19 cellular contexts compared by ENCODE assay signal in genomic region chr16:57392694-57393093, GRCh38. TPM values are rescaled to one million over a fixed set of nuclear protein-coding genes. Genes with fewer than 3 reads are reported as not detected.
A peak's percentile ranks its signal among the peaks of the same experiment; 100 is the strongest.
DNase-seq lines count a peak whose midpoint lies in the region; ATAC-seq, FAIRE-seq and TF ChIP-seq lines count a peak whose summit lies in the region.
"Had no signal": no experiment of that assay in that cellular context is flagged by ENCODE, and none has a peak within 500 bp of the region (broad histone marks: within the 10 kb centered on the region; RNA-seq: fewer than 3 reads in every experiment).

No MANE protein-coding gene starts in this region.

- ATAC-seq in pancreas (peak; percentile 28 to 83 (median 72)), HG02763 (IDR thresholded peaks at IDR 0.05; ENCODE audit: unreplicated experiment) (no peak), HepG2 (no peak), GM21423 (IDR thresholded peaks at IDR 0.05; ENCODE audit: unreplicated experiment) (no peak), HG02973 (IDR thresholded peaks at IDR 0.05; ENCODE audit: unreplicated experiment) (no peak)

- in situ Hi-C loops in HepG2 (cut with HindIII; ENCODE audit: extremely low pct_ligation_motif_present, low pct_unique_long_range_greater_than_20kb): no loop called here

- WGBS in pancreas, 2 donors: 40 to 44% methylated on average over 1 of the region's 1 CpG
- 0% methylated on average over 1 of the region's 1 CpG for WGBS in HepG2 (ENCODE audit: low lambda C conversion rate)

- H3K9me3 ChIP-seq in pancreas: no peaks in the 10 kb centered on the region
- no peaks in the 10 kb centered on the region for H3K9me3 ChIP-seq in HepG2 (ENCODE audit: low read length)
- H3K9me3 ChIP-seq: HAP-1 had no signal

- no peak for TF ChIP-seq CTCF in LNCaP clone FGC (IDR thresholded peaks at IDR 0.05; ENCODE audit: control insufficient read depth, extremely low read depth, insufficient read depth)
- no peak for TF ChIP-seq CTCF in pancreas (IDR thresholded peaks at IDR 0.05)
- TF ChIP-seq CTCF in HepG2 (CRISPR knock-in tag; IDR thresholded peaks at IDR 0.05): no peak

- TF ChIP-seq POLR2A in HepG2 (IDR thresholded peaks at IDR 0.05; ENCODE audit: insufficient read depth in 1 of 2, low read depth in 2 of 2, low read length in 2 of 2): no peak

- H2AFZ ChIP-seq in HepG2 (ENCODE audit: low read length): no peak overlapping the region

- H3K4me2 ChIP-seq in HepG2 (ENCODE audit: low read depth, low read length): no peak overlapping the region
- H3K4me2 ChIP-seq: KMS-11 had no signal

- FAIRE-seq in pancreas (lab: Jason Lieb, UNC) (no peak), HepG2 (lab: Jason Lieb, UNC) (no peak)
- FAIRE-seq: RCC 7860 had no signal

- TF ChIP-seq RAD21 in HepG2 (CRISPR knock-in tag; IDR thresholded peaks at IDR 0.05): no peak

- TF ChIP-seq EP300 in HepG2 (IDR thresholded peaks at IDR 0.05; ENCODE audit: low read depth in 2 of 2, low read length in 2 of 2): no peak
- TF ChIP-seq EP300 in HepG2 (CRISPR knock-in tag; IDR thresholded peaks at IDR 0.05; ENCODE audit: borderline replicate concordance): no peak

- peak overlapping the region; percentile 45 for H3K27ac ChIP-seq in epithelial cell of prostate
- peak overlapping the region in 2 of 4 donors; percentile 62 to 67 for H3K27ac ChIP-seq in pancreas
- H3K27ac ChIP-seq in HepG2 (ENCODE audit: extremely low read length, insufficient read depth, low read length): no peak overlapping the region
- H3K27ac ChIP-seq: HL-60, KMS-11 had no signal

- intact Hi-C loops in pancreas (cut with DNase I): no loop called here
- intact Hi-C loops in HepG2 (cut with micrococcal nuclease; ENCODE audit: unreplicated experiment): no loop called here

- DNase-seq in COLO668 (lab: John Stamatoyannopoulos, UW; ENCODE audit: unreplicated experiment): peak; percentile 11
- peak; percentile 32 for DNase-seq in LNCaP clone FGC (ENCODE audit: low read depth)
- peak; percentile 52 for DNase-seq in epithelial cell of prostate (ENCODE audit: low read depth, low spot score)
- no peak for DNase-seq in pancreas
- no peak for DNase-seq in HepG2 (ENCODE audit: low spot score)
- DNase-seq: CD4-positive, alpha-beta T cell; MM.1S; NCI-H1105 treated with DMSO at 0.1 percent for 48 hours; NCI-H187; NCI-H446 treated with DMSO at 0.1 percent for 48 hours; SHP77 treated with DMSO at 0.1 percent for 48 hours had no signal

- no peak overlapping the region for H3K9ac ChIP-seq in HepG2 (ENCODE audit: insufficient read depth, low read depth, low read length)
- H3K9ac ChIP-seq: KMS-11 had no signal

- no peaks in the 10 kb centered on the region for H3K27me3 ChIP-seq in pancreas
- peaks cover 4 to 12% of the 10 kb centered on the region in 2 experiments; a peak in 4 of 5 replicates for H3K27me3 ChIP-seq in HepG2 (ENCODE audit: control insufficient read depth in 1 of 2, insufficient read depth in 2 of 2, low read length in 2 of 2)

- no peaks in the 10 kb centered on the region for H4K20me1 ChIP-seq in HepG2 (ENCODE audit: insufficient read depth, low read length)

- CTCF ChIA-PET in HepG2 (lab: Yijun Ruan, JAX; ENCODE audit: low intra/inter-chr PET ratio, low total read pairs): no interaction called here

- BruUV-seq in HepG2 (replicated peaks; lab: Mats Ljungman, UMichigan): no TSS peak

- POLR2A ChIA-PET in HepG2 (lab: Yijun Ruan, JAX): interaction anchor here (3.0 kb wide), 1 partner anchor 20 kb away, joined by 9 read pairs; the partner anchor contains the start of gene CX3CL1

- H3K36me3 ChIP-seq in pancreas: no peaks in the 10 kb centered on the region
- no peaks in the 10 kb centered on the region for H3K36me3 ChIP-seq in HepG2 (replicated peaks in 1 of 2; ENCODE audit: control insufficient read depth in 1 of 2, insufficient read depth in 2 of 2, low read length in 2 of 2)
- H3K36me3 ChIP-seq: HAP-1 had no signal

- H3K4me3 ChIP-seq in LNCaP clone FGC (ENCODE audit: low read depth, low read length): no peak overlapping the region
- H3K4me3 ChIP-seq in pancreas: no peak overlapping the region
- no peak overlapping the region for H3K4me3 ChIP-seq in HepG2 (replicated peaks in 1 of 3; ENCODE audit: insufficient read depth in 1 of 3, low read depth in 2 of 3, low read length in 3 of 3)
- H3K4me3 ChIP-seq: HAP-1 had no signal

- H3K79me2 ChIP-seq in HepG2 (ENCODE audit: insufficient read depth, low read length): no peaks in the 10 kb centered on the region

- H3K4me1 ChIP-seq in pancreas: peaks cover 0 to 2% (median 0%) of the 10 kb centered on the region in 3 donors
- H3K4me1 ChIP-seq in HepG2 (ENCODE audit: insufficient read depth, low read length): peaks cover 16% of the 10 kb centered on the region; the same call in 1 of the 2 replicates
- H3K4me1 ChIP-seq: HAP-1 had no signal

RNA-seq across cellular contexts. Expression of gene CCL17, which starts 11.9 kb away (rescaled TPM):
- 1 to 10 TPM in 1 of 6 donors, not detected in 5; 1.1 TPM for total RNA-seq in pancreas
- not detected for polyA plus RNA-seq in pancreas
- not detected in 2 replicates for total RNA-seq in HepG2 (2016; rRNA removed; fragmentation: Illumina TruSeq; extraction: Trizol)
- not detected in 2 replicates for total RNA-seq in HepG2 (2016; cell fraction: cytosol; rRNA removed; fragmentation: Illumina TruSeq; extraction: Trizol; ENCODE audit: low read depth)
- not detected in 2 replicates for total RNA-seq in HepG2 (2016; cell fraction: insoluble cytoplasmic fraction; rRNA removed; fragmentation: Illumina TruSeq; extraction: Trizol)
- total RNA-seq in HepG2 (2016; cell fraction: membrane; rRNA removed; fragmentation: Illumina TruSeq; extraction: Trizol): not detected in 2 replicates
- total RNA-seq in HepG2 (2016; cell fraction: nucleus; rRNA removed; fragmentation: Illumina TruSeq; extraction: Trizol): not detected in 2 replicates
- polyA plus RNA-seq in HepG2 (2011; rRNA removed): not detected in 2 replicates
- polyA plus RNA-seq in HepG2 (2011; cell fraction: cytosol; rRNA removed): not detected in 2 replicates
- not detected in 2 replicates for polyA plus RNA-seq in HepG2 (2011; cell fraction: nucleus; rRNA removed)
- polyA plus RNA-seq in HepG2 (2012): not detected in 2 replicates
- not detected in 2 replicates for polyA plus RNA-seq in HepG2 (2016; cell fraction: cytosol; fragmentation: Illumina TruSeq; extraction: Trizol; ENCODE audit: low read depth)
- polyA plus RNA-seq in HepG2 (2016; cell fraction: insoluble cytoplasmic fraction; fragmentation: Illumina TruSeq; extraction: Trizol; ENCODE audit: low read depth): not detected in 2 replicates
- not detected in 2 replicates for polyA plus RNA-seq in HepG2 (2016; cell fraction: membrane; fragmentation: Illumina TruSeq; extraction: Trizol; ENCODE audit: low read depth)
- polyA plus RNA-seq in HepG2 (2016; cell fraction: nucleus; fragmentation: Illumina TruSeq; extraction: Trizol; ENCODE audit: insufficient read depth, low read depth): not detected in 2 replicates
- not detected in 2 replicates for polyA minus RNA-seq in HepG2 (2011; rRNA and poly(A)+ RNA removed; ENCODE audit: low replicate concordance)
- polyA minus RNA-seq in HepG2 (2011; cell fraction: cytosol; rRNA and poly(A)+ RNA removed): not detected in 2 replicates
- not detected in 2 replicates for polyA minus RNA-seq in HepG2 (2011; cell fraction: nucleus; rRNA and poly(A)+ RNA removed)
- total RNA-seq: A673; CD4-positive, alpha-beta T cell had no signal

RNA-seq across cellular contexts. Expression of gene CX3CL1, which starts 20.4 kb away (rescaled TPM):
- total RNA-seq in pancreas (10 to 100 TPM in 2 of 6 donors, 1 to 10 TPM in 4; 4.6 to 21.3 (median 6.0) TPM), HepG2 (2016; rRNA removed; fragmentation: Illumina TruSeq; extraction: Trizol) (23.4 and 57.3 TPM in 2 replicates)
- polyA plus RNA-seq in pancreas (10 to 100 TPM in 1 of 2 donors, 1 to 10 TPM in 1; 8.7 to 19.0 TPM), HepG2 (2011; rRNA removed) (60.8 and 96.8 TPM in 2 replicates)
- 7.3 and 8.2 TPM in 2 replicates for total RNA-seq in HepG2 (2016; cell fraction: cytosol; rRNA removed; fragmentation: Illumina TruSeq; extraction: Trizol; ENCODE audit: low read depth)
- 21.6 and 59.9 TPM in 2 replicates for total RNA-seq in HepG2 (2016; cell fraction: insoluble cytoplasmic fraction; rRNA removed; fragmentation: Illumina TruSeq; extraction: Trizol)
- 22.2 and 22.7 TPM in 2 replicates for total RNA-seq in HepG2 (2016; cell fraction: membrane; rRNA removed; fragmentation: Illumina TruSeq; extraction: Trizol)
- total RNA-seq in HepG2 (2016; cell fraction: nucleus; rRNA removed; fragmentation: Illumina TruSeq; extraction: Trizol): 62.3 and 70.4 TPM in 2 replicates
- polyA plus RNA-seq in HepG2 (2011; cell fraction: cytosol; rRNA removed): 56.4 and 56.5 TPM in 2 replicates
- 79.9 and 86.1 TPM in 2 replicates for polyA plus RNA-seq in HepG2 (2011; cell fraction: nucleus; rRNA removed)
- 41.7 and 72.2 TPM in 2 replicates for polyA plus RNA-seq in HepG2 (2012)
- polyA plus RNA-seq in HepG2 (2016; cell fraction: cytosol; fragmentation: Illumina TruSeq; extraction: Trizol; ENCODE audit: low read depth): 7.2 and 7.4 TPM in 2 replicates
- 27.9 and 36.9 TPM in 2 replicates for polyA plus RNA-seq in HepG2 (2016; cell fraction: insoluble cytoplasmic fraction; fragmentation: Illumina TruSeq; extraction: Trizol; ENCODE audit: low read depth)
- 15.0 and 15.2 TPM in 2 replicates for polyA plus RNA-seq in HepG2 (2016; cell fraction: membrane; fragmentation: Illumina TruSeq; extraction: Trizol; ENCODE audit: low read depth)
- polyA plus RNA-seq in HepG2 (2016; cell fraction: nucleus; fragmentation: Illumina TruSeq; extraction: Trizol; ENCODE audit: insufficient read depth, low read depth): 134 and 147 TPM in 2 replicates
- 0.19 and 92.7 TPM in 2 replicates for polyA minus RNA-seq in HepG2 (2011; rRNA and poly(A)+ RNA removed; ENCODE audit: low replicate concordance)
- polyA minus RNA-seq in HepG2 (2011; cell fraction: cytosol; rRNA and poly(A)+ RNA removed): 36.8 and 44.2 TPM in 2 replicates
- 38.0 and 38.2 TPM in 2 replicates for polyA minus RNA-seq in HepG2 (2011; cell fraction: nucleus; rRNA and poly(A)+ RNA removed)
- total RNA-seq: A673; CD4-positive, alpha-beta T cell had no signal

RNA-seq across cellular contexts. Expression of gene CCL22, which starts 34.1 kb away (rescaled TPM):
- total RNA-seq in pancreas: under 1 TPM in 3 of 6 donors, not detected in 3; 0.09 to 0.85 (median 0.16) TPM
- under 1 TPM in 1 of 2 donors, not detected in 1; 0.05 TPM for polyA plus RNA-seq in pancreas
- 0.06 TPM in 1 of 2 replicates, not detected in the other for total RNA-seq in HepG2 (2016; rRNA removed; fragmentation: Illumina TruSeq; extraction: Trizol)
- total RNA-seq in HepG2 (2016; cell fraction: cytosol; rRNA removed; fragmentation: Illumina TruSeq; extraction: Trizol; ENCODE audit: low read depth): not detected in 2 replicates
- total RNA-seq in HepG2 (2016; cell fraction: insoluble cytoplasmic fraction; rRNA removed; fragmentation: Illumina TruSeq; extraction: Trizol): 0.06 and 0.09 TPM in 2 replicates
- not detected in 2 replicates for total RNA-seq in HepG2 (2016; cell fraction: membrane; rRNA removed; fragmentation: Illumina TruSeq; extraction: Trizol)
- 0.16 TPM in 1 of 2 replicates, not detected in the other for total RNA-seq in HepG2 (2016; cell fraction: nucleus; rRNA removed; fragmentation: Illumina TruSeq; extraction: Trizol)
- polyA plus RNA-seq in HepG2 (2011; rRNA removed): 0.04 TPM in 1 of 2 replicates, not detected in the other
- polyA plus RNA-seq in HepG2 (2011; cell fraction: cytosol; rRNA removed): 0.01 and 0.04 TPM in 2 replicates
- 0.03 TPM in 1 of 2 replicates, not detected in the other for polyA plus RNA-seq in HepG2 (2011; cell fraction: nucleus; rRNA removed)
- 0.04 TPM in 1 of 2 replicates, not detected in the other for polyA plus RNA-seq in HepG2 (2012)
- 0.05 TPM in 1 of 2 replicates, not detected in the other for polyA plus RNA-seq in HepG2 (2016; cell fraction: cytosol; fragmentation: Illumina TruSeq; extraction: Trizol; ENCODE audit: low read depth)
- 0.17 TPM in 1 of 2 replicates, not detected in the other for polyA plus RNA-seq in HepG2 (2016; cell fraction: insoluble cytoplasmic fraction; fragmentation: Illumina TruSeq; extraction: Trizol; ENCODE audit: low read depth)
- polyA plus RNA-seq in HepG2 (2016; cell fraction: membrane; fragmentation: Illumina TruSeq; extraction: Trizol; ENCODE audit: low read depth): 0.06 TPM in 1 of 2 replicates, not detected in the other
- 0.25 TPM in 1 of 2 replicates, not detected in the other for polyA plus RNA-seq in HepG2 (2016; cell fraction: nucleus; fragmentation: Illumina TruSeq; extraction: Trizol; ENCODE audit: insufficient read depth, low read depth)
- polyA minus RNA-seq in HepG2 (2011; rRNA and poly(A)+ RNA removed; ENCODE audit: low replicate concordance): 0.07 TPM in 1 of 2 replicates, not detected in the other
- not detected in 2 replicates for polyA minus RNA-seq in HepG2 (2011; cell fraction: cytosol; rRNA and poly(A)+ RNA removed)
- not detected in 2 replicates for polyA minus RNA-seq in HepG2 (2011; cell fraction: nucleus; rRNA and poly(A)+ RNA removed)
- total RNA-seq: A673; CD4-positive, alpha-beta T cell had no signal

RNA-seq across cellular contexts. Expression of gene CIAPIN1, which starts 54.5 kb away (rescaled TPM):
- total RNA-seq in pancreas: 10 to 100 TPM; 14.5 to 20.9 (median 17.2) TPM
- polyA plus RNA-seq in pancreas: 10 to 100 TPM; 11.6 to 23.8 TPM
- 89.7 and 113 TPM in 2 replicates for total RNA-seq in HepG2 (2016; rRNA removed; fragmentation: Illumina TruSeq; extraction: Trizol)
- 19.4 and 23.1 TPM in 2 replicates for total RNA-seq in HepG2 (2016; cell fraction: cytosol; rRNA removed; fragmentation: Illumina TruSeq; extraction: Trizol; ENCODE audit: low read depth)
- total RNA-seq in HepG2 (2016; cell fraction: insoluble cytoplasmic fraction; rRNA removed; fragmentation: Illumina TruSeq; extraction: Trizol): 88.9 and 116 TPM in 2 replicates
- 31.7 and 33.1 TPM in 2 replicates for total RNA-seq in HepG2 (2016; cell fraction: membrane; rRNA removed; fragmentation: Illumina TruSeq; extraction: Trizol)
- total RNA-seq in HepG2 (2016; cell fraction: nucleus; rRNA removed; fragmentation: Illumina TruSeq; extraction: Trizol): 39.3 and 39.9 TPM in 2 replicates
- polyA plus RNA-seq in HepG2 (2011; rRNA removed): 62.4 and 69.3 TPM in 2 replicates
- 56.5 and 68.4 TPM in 2 replicates for polyA plus RNA-seq in HepG2 (2011; cell fraction: cytosol; rRNA removed)
- 23.6 and 32.7 TPM in 2 replicates for polyA plus RNA-seq in HepG2 (2011; cell fraction: nucleus; rRNA removed)
- polyA plus RNA-seq in HepG2 (2012): 47.4 and 50.8 TPM in 2 replicates
- 10.3 and 11.8 TPM in 2 replicates for polyA plus RNA-seq in HepG2 (2016; cell fraction: cytosol; fragmentation: Illumina TruSeq; extraction: Trizol; ENCODE audit: low read depth)
- 109 and 116 TPM in 2 replicates for polyA plus RNA-seq in HepG2 (2016; cell fraction: insoluble cytoplasmic fraction; fragmentation: Illumina TruSeq; extraction: Trizol; ENCODE audit: low read depth)
- 17.0 and 17.1 TPM in 2 replicates for polyA plus RNA-seq in HepG2 (2016; cell fraction: membrane; fragmentation: Illumina TruSeq; extraction: Trizol; ENCODE audit: low read depth)
- 67.4 and 77.6 TPM in 2 replicates for polyA plus RNA-seq in HepG2 (2016; cell fraction: nucleus; fragmentation: Illumina TruSeq; extraction: Trizol; ENCODE audit: insufficient read depth, low read depth)
- polyA minus RNA-seq in HepG2 (2011; rRNA and poly(A)+ RNA removed; ENCODE audit: low replicate concordance): 47.0 and 64.1 TPM in 2 replicates
- 25.8 and 25.9 TPM in 2 replicates for polyA minus RNA-seq in HepG2 (2011; cell fraction: cytosol; rRNA and poly(A)+ RNA removed)
- 23.2 and 35.6 TPM in 2 replicates for polyA minus RNA-seq in HepG2 (2011; cell fraction: nucleus; rRNA and poly(A)+ RNA removed)

RNA-seq across cellular contexts. Expression of gene COQ9, which starts 54.6 kb away (rescaled TPM):
- total RNA-seq in pancreas: 10 to 100 TPM; 17.7 to 31.2 (median 23.4) TPM
- 10 to 100 TPM; 48.5 to 51.1 TPM for polyA plus RNA-seq in pancreas
- total RNA-seq in HepG2 (2016; rRNA removed; fragmentation: Illumina TruSeq; extraction: Trizol): 57.5 and 62.0 TPM in 2 replicates
- total RNA-seq in HepG2 (2016; cell fraction: cytosol; rRNA removed; fragmentation: Illumina TruSeq; extraction: Trizol; ENCODE audit: low read depth): 12.2 and 13.5 TPM in 2 replicates
- total RNA-seq in HepG2 (2016; cell fraction: insoluble cytoplasmic fraction; rRNA removed; fragmentation: Illumina TruSeq; extraction: Trizol): 57.7 and 61.8 TPM in 2 replicates
- total RNA-seq in HepG2 (2016; cell fraction: membrane; rRNA removed; fragmentation: Illumina TruSeq; extraction: Trizol): 29.6 and 29.7 TPM in 2 replicates
- 48.3 and 49.8 TPM in 2 replicates for total RNA-seq in HepG2 (2016; cell fraction: nucleus; rRNA removed; fragmentation: Illumina TruSeq; extraction: Trizol)
- polyA plus RNA-seq in HepG2 (2011; rRNA removed): 104 and 108 TPM in 2 replicates
- polyA plus RNA-seq in HepG2 (2011; cell fraction: cytosol; rRNA removed): 77.6 and 88.3 TPM in 2 replicates
- 174 and 196 TPM in 2 replicates for polyA plus RNA-seq in HepG2 (2011; cell fraction: nucleus; rRNA removed)
- 35.1 and 40.7 TPM in 2 replicates for polyA plus RNA-seq in HepG2 (2012)
- polyA plus RNA-seq in HepG2 (2016; cell fraction: cytosol; fragmentation: Illumina TruSeq; extraction: Trizol; ENCODE audit: low read depth): 7.1 and 7.4 TPM in 2 replicates
- polyA plus RNA-seq in HepG2 (2016; cell fraction: insoluble cytoplasmic fraction; fragmentation: Illumina TruSeq; extraction: Trizol; ENCODE audit: low read depth): 56.0 and 60.7 TPM in 2 replicates
- polyA plus RNA-seq in HepG2 (2016; cell fraction: membrane; fragmentation: Illumina TruSeq; extraction: Trizol; ENCODE audit: low read depth): 17.9 and 18.7 TPM in 2 replicates
- 89.6 and 91.0 TPM in 2 replicates for polyA plus RNA-seq in HepG2 (2016; cell fraction: nucleus; fragmentation: Illumina TruSeq; extraction: Trizol; ENCODE audit: insufficient read depth, low read depth)
- polyA minus RNA-seq in HepG2 (2011; rRNA and poly(A)+ RNA removed; ENCODE audit: low replicate concordance): 78.3 and 147 TPM in 2 replicates
- 25.2 and 27.3 TPM in 2 replicates for polyA minus RNA-seq in HepG2 (2011; cell fraction: cytosol; rRNA and poly(A)+ RNA removed)
- polyA minus RNA-seq in HepG2 (2011; cell fraction: nucleus; rRNA and poly(A)+ RNA removed): 48.0 and 60.5 TPM in 2 replicates

Comparison
In these comparisons a context has a peak if more than half of its experiments do, and no peak if none do; other contexts are left out.
1. DNase-seq: peak in COLO668 (single experiment), LNCaP clone FGC (single experiment) and epithelial cell of prostate (single experiment); none in pancreas (0 of 6) and HepG2 (single experiment).
2. ATAC-seq: peak in pancreas (4 of 4); none in HG02763 (single experiment), HepG2 (single experiment), GM21423 (single experiment) and HG02973 (single experiment).